In the genomic region with DNA sequence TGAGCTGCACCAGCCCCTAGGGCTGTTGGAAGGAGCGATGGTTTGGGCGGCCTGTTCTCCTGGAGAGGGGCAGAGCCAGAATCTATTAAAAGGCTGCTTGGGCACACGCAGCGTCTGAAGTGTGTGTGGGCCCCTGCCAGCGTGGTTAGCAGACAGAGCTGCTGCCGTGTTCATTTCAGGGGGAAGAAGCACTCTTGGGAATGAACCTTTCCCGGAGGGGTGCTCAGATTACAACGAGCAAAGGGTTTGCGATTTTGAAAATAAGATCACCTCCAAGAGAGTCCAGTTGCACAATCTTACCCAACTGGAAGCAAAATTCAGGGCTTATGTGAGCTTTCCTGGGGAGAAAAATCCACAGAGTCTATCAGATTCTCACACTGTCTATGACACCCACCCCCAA, we compare ENCODE assay signal across 18 cellular contexts. TPM values are rescaled to one million over a fixed set of nuclear protein-coding genes. Genes with fewer than 3 reads are reported as not detected.
DNase-seq lines count a peak whose midpoint lies in the region; ATAC-seq and TF ChIP-seq lines count a peak whose summit lies in the region.
"Had no signal": no experiment of that assay in that cellular context is flagged by ENCODE, and none has a peak within 500 bp of the region (broad histone marks: within the 10 kb centered on the region; RNA-seq: fewer than 3 reads in every experiment).

No MANE protein-coding gene starts in this region.

- no peak overlapping the region for H3K27ac Mint-ChIP-seq in activated T-helper 17 cell treated with anti-CD3 and anti-CD28 coated beads, Interleukin-2, amount 50 U/mL, for 72 hours
- H3K27ac Mint-ChIP-seq: activated naive CD4-positive, alpha-beta T cell treated with anti-CD3 and anti-CD28 coated beads for 36 hours; effector memory CD8-positive, alpha-beta T cell; immature natural killer cell had no signal

- TF ChIP-seq CTCF in parathyroid adenoma (IDR thresholded peaks at IDR 0.05), result no peak

- H3K27me3 ChIP-seq in BLaER1 treated with 17β-estradiol and CSF1 and Interleukin-3, amounts not matched to agents 10 nM and 100 nM, result peaks cover 0 to 3% (median 0%) of the 10 kb centered on the region in 11 experiments; a peak in 1 of 22 replicates
- H3K27me3 ChIP-seq in parathyroid adenoma (ENCODE audit: control insufficient read depth, insufficient read depth, low read length), result no peaks in the 10 kb centered on the region
- H3K27me3 ChIP-seq: BE2C, cardiac muscle cell, ovary, suprapubic skin had no signal

- no peak overlapping the region for H3K4me3 ChIP-seq in BLaER1 treated with 17β-estradiol and CSF1 and Interleukin-3, amounts not matched to agents 10 nM and 100 nM
- H3K4me3 ChIP-seq in parathyroid adenoma (ENCODE audit: low read depth, low read length), result no peak overlapping the region
- H3K4me3 ChIP-seq: cardiac muscle cell, mucosa of descending colon, ovary, suprapubic skin had no signal

- no peaks in the 10 kb centered on the region for H3K79me2 ChIP-seq in parathyroid adenoma

- no peak overlapping the region for H3K4me3 Mint-ChIP-seq in activated T-helper 17 cell treated with anti-CD3 and anti-CD28 coated beads, Interleukin-2, amount 50 U/mL, for 72 hours
- H3K4me3 Mint-ChIP-seq: activated naive CD4-positive, alpha-beta T cell treated with anti-CD3 and anti-CD28 coated beads for 36 hours; effector memory CD8-positive, alpha-beta T cell; immature natural killer cell had no signal

- H3K4me1 Mint-ChIP-seq in activated T-helper 17 cell treated with anti-CD3 and anti-CD28 coated beads, Interleukin-2, amount 50 U/mL, for 72 hours, result no peaks in the 10 kb centered on the region
- H3K4me1 Mint-ChIP-seq: immature natural killer cell had no signal

- H3K36me3 ChIP-seq in BLaER1 treated with 17β-estradiol and CSF1 and Interleukin-3, amounts not matched to agents 10 nM and 100 nM, result no peaks in the 10 kb centered on the region
- no peaks in the 10 kb centered on the region for H3K36me3 ChIP-seq in parathyroid adenoma (ENCODE audit: control insufficient read depth, insufficient read depth, low read length)
- H3K36me3 ChIP-seq: BE2C, cardiac muscle cell, ovary, suprapubic skin had no signal

- in situ Hi-C loops in G401 (cut with HindIII; ENCODE audit: low sequenced_read_pairs), result no loop called here

- peaks cover 0 to 30% (median 16%) of the 10 kb centered on the region in 10 experiments; a peak in 18 of 20 replicates for H3K4me1 ChIP-seq in BLaER1 treated with 17β-estradiol and CSF1 and Interleukin-3, amounts not matched to agents 10 nM and 100 nM
- peaks cover 4% of the 10 kb centered on the region for H3K4me1 ChIP-seq in parathyroid adenoma
- H3K4me1 ChIP-seq: BE2C, foreskin keratinocyte had no signal

- peak overlapping the region; percentile 28 for H2AFZ ChIP-seq in parathyroid adenoma

- no peak overlapping the region for H3K9ac ChIP-seq in BLaER1 treated with 17β-estradiol and CSF1 and Interleukin-3, amounts not matched to agents 10 nM and 100 nM
- no peak overlapping the region for H3K9ac ChIP-seq in parathyroid adenoma

- peak overlapping the region in 6 of 11 experiments; percentile 20 to 52 (median 27); a peak in 11 of 22 replicates for H3K4me2 ChIP-seq in BLaER1 treated with 17β-estradiol and CSF1 and Interleukin-3, amounts not matched to agents 10 nM and 100 nM
- H3K4me2 ChIP-seq in parathyroid adenoma (ENCODE audit: low read length), result no peak overlapping the region

- no peaks in the 10 kb centered on the region for H3K9me3 Mint-ChIP-seq in activated T-helper 17 cell treated with anti-CD3 and anti-CD28 coated beads, Interleukin-2, amount 50 U/mL, for 72 hours
- H3K9me3 Mint-ChIP-seq: activated naive CD4-positive, alpha-beta T cell treated with anti-CD3 and anti-CD28 coated beads for 36 hours; effector memory CD8-positive, alpha-beta T cell; immature natural killer cell had no signal

- peaks cover 0 to 6% (median 0%) of the 10 kb centered on the region in 11 experiments; a peak in 2 of 22 replicates for H4K20me1 ChIP-seq in BLaER1 treated with 17β-estradiol and CSF1 and Interleukin-3, amounts not matched to agents 10 nM and 100 nM

- H3K27me3 Mint-ChIP-seq in activated T-helper 17 cell treated with anti-CD3 and anti-CD28 coated beads, Interleukin-2, amount 50 U/mL, for 72 hours, result peaks cover 4% of the 10 kb centered on the region

- H3K9me3 ChIP-seq in BLaER1 treated with 17β-estradiol and CSF1 and Interleukin-3, amounts not matched to agents 10 nM and 100 nM (replicated peaks in 1 of 11), result no peaks in the 10 kb centered on the region
- H3K9me3 ChIP-seq in parathyroid adenoma (ENCODE audit: control insufficient read depth, low read length), result no peaks in the 10 kb centered on the region
- H3K9me3 ChIP-seq: BE2C, mucosa of descending colon, ovary, suprapubic skin had no signal

- no peaks in the 10 kb centered on the region for H3K36me3 Mint-ChIP-seq in activated T-helper 17 cell treated with anti-CD3 and anti-CD28 coated beads, Interleukin-2, amount 50 U/mL, for 72 hours (ENCODE audit: low read depth)
- H3K36me3 Mint-ChIP-seq: immature natural killer cell had no signal

- no peak overlapping the region for H3K27ac ChIP-seq in BLaER1 treated with 17β-estradiol and CSF1 and Interleukin-3, amounts not matched to agents 10 nM and 100 nM
- H3K27ac ChIP-seq in parathyroid adenoma, result peak overlapping the region; percentile 78
- H3K27ac ChIP-seq: cardiac muscle cell, foreskin keratinocyte, ovary, suprapubic skin had no signal

- no peak for ATAC-seq in activated T-helper 17 cell treated with anti-CD3 and anti-CD28 coated beads, Interleukin-2, amount 50 U/mL, for 72 hours (replicated peaks)
- ATAC-seq: effector memory CD8-positive, alpha-beta T cell; foreskin keratinocyte; mucosa of descending colon had no signal

- DNase-seq in NCI-H2107 (lab: John Stamatoyannopoulos, UW), result peak; percentile 74
- DNase-seq in fibroblast of peridontal ligament (ENCODE audit: extremely low read depth), result peak; percentile 59
- DNase-seq in central memory CD4-positive, alpha-beta T cell, result no peak
- no peak for DNase-seq in kidney tubule cell (ENCODE audit: low spot score)
- DNase-seq in G401 (ENCODE audit: low spot score), result no peak
- DNase-seq: activated naive CD4-positive, alpha-beta T cell treated with anti-CD3 and anti-CD28 coated beads for 36 hours; BE2C; effector memory CD8-positive, alpha-beta T cell; foreskin keratinocyte; immature natural killer cell; mucosa of descending colon; NCI-H446; ovary had no signal

RNA-seq across cellular contexts. Expression of a gene that starts 12.9 kb away (rescaled TPM):
- under 1 TPM; 0.09 to 0.11 TPM for total RNA-seq in activated T-helper 17 cell treated with anti-CD3 and anti-CD28 coated beads, Interleukin-2, amount 50 U/mL, for 72 hours
- total RNA-seq in G401 (2014; rRNA removed; shearing (Covaris generic)), result not detected in 2 replicates
- total RNA-seq: activated naive CD4-positive, alpha-beta T cell treated with anti-CD3 and anti-CD28 coated beads for 36 hours had no signal

Comparison
In these comparisons a context has a peak if more than half of its experiments do, and no peak if none do; other contexts are left out.
1. DNase-seq: peak in NCI-H2107 (single experiment) and fibroblast of peridontal ligament (single experiment); none in central memory CD4-positive, alpha-beta T cell (single experiment), kidney tubule cell (single experiment) and G401 (single experiment).